ENCODE assay signal across 15 cellular contexts in the genomic region with DNA sequence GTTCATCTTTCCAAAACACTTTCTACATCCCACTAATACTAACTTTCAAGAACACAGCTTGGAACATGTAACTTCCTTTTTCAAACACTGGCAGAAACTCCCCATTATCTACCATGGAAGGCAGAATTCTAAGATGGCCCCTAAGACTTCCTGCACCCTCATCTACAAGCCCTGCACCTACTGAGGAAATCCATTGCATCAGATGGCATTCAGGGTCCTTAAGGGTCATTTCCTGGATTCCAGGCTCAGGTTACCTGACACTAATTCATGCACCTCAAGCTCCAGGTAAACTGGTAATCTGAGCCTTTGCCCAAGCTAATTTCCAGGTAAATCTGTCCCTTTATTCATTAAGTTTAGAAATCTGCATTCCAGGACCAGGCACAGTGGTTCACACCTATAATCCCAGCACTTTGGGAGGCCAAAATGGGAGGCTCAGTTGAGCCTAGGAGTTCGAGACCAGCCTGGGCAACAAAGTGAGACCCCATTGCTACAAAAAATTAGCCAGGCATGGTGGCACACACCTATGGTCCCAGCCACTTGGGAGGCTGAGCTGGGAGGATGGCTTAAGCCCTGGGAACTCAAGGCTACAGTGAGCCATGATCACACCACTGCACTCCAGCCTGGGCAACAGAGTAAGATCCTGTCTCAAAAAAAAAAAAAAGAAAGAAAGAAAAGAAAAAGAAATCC.
DNase-seq lines count a peak whose midpoint lies in the region; ATAC-seq and TF ChIP-seq lines count a peak whose summit lies in the region.
"Had no signal": no experiment of that assay in that cellular context is flagged by ENCODE, and none has a peak within 500 bp of the region (broad histone marks: within the 10 kb centered on the region; RNA-seq: fewer than 3 reads in every experiment).

No MANE protein-coding gene starts in this region.

- TF ChIP-seq CTCF in left ventricle myocardium inferior (IDR thresholded peaks at IDR 0.05; ENCODE audit: borderline replicate concordance): no peak
- no peak for TF ChIP-seq CTCF in ascending aorta (IDR thresholded peaks at IDR 0.05)
- no peak for TF ChIP-seq CTCF in tibial artery (IDR thresholded peaks at IDR 0.05)
- TF ChIP-seq CTCF in dorsolateral prefrontal cortex (IDR thresholded peaks at IDR 0.05 in 54 of 56, conservative IDR thresholded peaks at IDR 0.05 in 2 of 56; ENCODE audit: low read depth in 1 of 56, partially characterized antibody in 56 of 56): no peak

- H3K36me3 Mint-ChIP-seq in activated CD4-positive, alpha-beta T cell treated with anti-CD3 and anti-CD28 coated beads, Interleukin-2, amount 10 ng/mL, durations not matched to agents 24 days and 14 days (ENCODE audit: low read depth): no peaks in the 10 kb centered on the region
- H3K36me3 Mint-ChIP-seq: activated naive CD8-positive, alpha-beta T cell treated with anti-CD3 and anti-CD28 coated beads, Interleukin-2, amount 10 ng/mL, durations not matched to agents 7 days and 5 days had no signal

- H3K9me3 Mint-ChIP-seq in activated CD4-positive, alpha-beta T cell treated with anti-CD3 and anti-CD28 coated beads, Interleukin-2, amount 10 ng/mL, durations not matched to agents 24 days and 14 days: no peaks in the 10 kb centered on the region
- H3K9me3 Mint-ChIP-seq: activated CD4-positive, alpha-beta T cell treated with anti-CD3 and anti-CD28 coated beads, Interleukin-2, amount 10 ng/mL, durations not matched to agents 7 days and 5 days; activated naive CD8-positive, alpha-beta T cell treated with anti-CD3 and anti-CD28 coated beads, Interleukin-2, amount 10 ng/mL, durations not matched to agents 7 days and 5 days; endodermal cell had no signal

- intact Hi-C loops in left ventricle myocardium inferior (cut with micrococcal nuclease) (no loop called here), Right ventricle myocardium inferior (cut with DNase I) (loop anchor here (5.0 kb wide), 1 partner anchor 40 kb away; no protein-coding TSS in a partner anchor), ascending aorta (cut with DNase I) (loop anchor here (5.0 kb wide), 1 partner anchor 90 kb away; a partner anchor contains a TSS), tibial artery (cut with DNase I; ENCODE audit: low total_unique reads) (no loop called here), dorsolateral prefrontal cortex (cut with DNase I) (no loop called here)
- intact Hi-C loops in activated CD4-positive, alpha-beta T cell treated with anti-CD3 and anti-CD28 coated beads, Interleukin-2, amount 10 ng/mL, durations not matched to agents 24 days and 14 days (cut with micrococcal nuclease): no loop called here

- DNase-seq in left ventricle myocardium inferior (no peak), Right ventricle myocardium inferior (ENCODE audit: missing footprints) (no peak), ascending aorta (ENCODE audit: low spot score in 2 of 2) (no peak), kidney tubule cell (ENCODE audit: low spot score) (peak; percentile 20), tibial artery (no peak), DMS 273 (lab: John Stamatoyannopoulos, UW; ENCODE audit: unreplicated experiment) (no peak), dorsolateral prefrontal cortex (no peak)
- DNase-seq in activated CD4-positive, alpha-beta T cell treated with anti-CD3 and anti-CD28 coated beads, Interleukin-2, amount 10 ng/mL, durations not matched to agents 24 days and 14 days: no peak
- DNase-seq: activated CD4-positive, alpha-beta T cell treated with anti-CD3 and anti-CD28 coated beads, Interleukin-2, amount 10 ng/mL, durations not matched to agents 7 days and 5 days; activated naive CD8-positive, alpha-beta T cell treated with anti-CD3 and anti-CD28 coated beads, Interleukin-2, amount 10 ng/mL, durations not matched to agents 7 days and 5 days; CD4-positive, alpha-beta T cell; endodermal cell; NCI-H2081; NCI-H774 had no signal

- H3K4me1 ChIP-seq in left ventricle myocardium inferior: peaks cover 81% of the 10 kb centered on the region
- H3K4me1 ChIP-seq in ascending aorta: peaks cover 6 to 31% of the 10 kb centered on the region in 2 donors
- peaks cover 0 to 58% (median 42%) of the 10 kb centered on the region in 4 donors for H3K4me1 ChIP-seq in tibial artery
- H3K4me1 ChIP-seq: prostate gland had no signal

- no peak overlapping the region for H3K27ac Mint-ChIP-seq in activated CD4-positive, alpha-beta T cell treated with anti-CD3 and anti-CD28 coated beads, Interleukin-2, amount 10 ng/mL, durations not matched to agents 24 days and 14 days
- H3K27ac Mint-ChIP-seq: activated CD4-positive, alpha-beta T cell treated with anti-CD3 and anti-CD28 coated beads, Interleukin-2, amount 10 ng/mL, durations not matched to agents 7 days and 5 days; activated naive CD8-positive, alpha-beta T cell treated with anti-CD3 and anti-CD28 coated beads, Interleukin-2, amount 10 ng/mL, durations not matched to agents 7 days and 5 days; CD4-positive, alpha-beta T cell; endodermal cell had no signal

- H3K4me1 Mint-ChIP-seq in activated CD4-positive, alpha-beta T cell treated with anti-CD3 and anti-CD28 coated beads, Interleukin-2, amount 10 ng/mL, durations not matched to agents 24 days and 14 days: no peaks in the 10 kb centered on the region
- H3K4me1 Mint-ChIP-seq: activated CD4-positive, alpha-beta T cell treated with anti-CD3 and anti-CD28 coated beads, Interleukin-2, amount 10 ng/mL, durations not matched to agents 7 days and 5 days; activated naive CD8-positive, alpha-beta T cell treated with anti-CD3 and anti-CD28 coated beads, Interleukin-2, amount 10 ng/mL, durations not matched to agents 7 days and 5 days had no signal

- no peaks in the 10 kb centered on the region for H3K27me3 Mint-ChIP-seq in activated CD4-positive, alpha-beta T cell treated with anti-CD3 and anti-CD28 coated beads, Interleukin-2, amount 10 ng/mL, durations not matched to agents 24 days and 14 days
- H3K27me3 Mint-ChIP-seq: activated CD4-positive, alpha-beta T cell treated with anti-CD3 and anti-CD28 coated beads, Interleukin-2, amount 10 ng/mL, durations not matched to agents 7 days and 5 days; activated naive CD8-positive, alpha-beta T cell treated with anti-CD3 and anti-CD28 coated beads, Interleukin-2, amount 10 ng/mL, durations not matched to agents 7 days and 5 days; CD4-positive, alpha-beta T cell had no signal

- H3K4me3 Mint-ChIP-seq in activated CD4-positive, alpha-beta T cell treated with anti-CD3 and anti-CD28 coated beads, Interleukin-2, amount 10 ng/mL, durations not matched to agents 24 days and 14 days: no peak overlapping the region
- H3K4me3 Mint-ChIP-seq: activated CD4-positive, alpha-beta T cell treated with anti-CD3 and anti-CD28 coated beads, Interleukin-2, amount 10 ng/mL, durations not matched to agents 7 days and 5 days; activated naive CD8-positive, alpha-beta T cell treated with anti-CD3 and anti-CD28 coated beads, Interleukin-2, amount 10 ng/mL, durations not matched to agents 7 days and 5 days; CD4-positive, alpha-beta T cell; endodermal cell had no signal

- H3K36me3 ChIP-seq in left ventricle myocardium inferior (no peaks in the 10 kb centered on the region), ascending aorta (no peaks in the 10 kb centered on the region), tibial artery (no peaks in the 10 kb centered on the region)
- H3K36me3 ChIP-seq: prostate gland had no signal

- ATAC-seq in Right ventricle myocardium inferior: no peak

- H3K4me3 ChIP-seq in left ventricle myocardium inferior: no peak overlapping the region
- no peak overlapping the region for H3K4me3 ChIP-seq in ascending aorta
- H3K4me3 ChIP-seq in tibial artery: no peak overlapping the region
- no peak overlapping the region for H3K4me3 ChIP-seq in dorsolateral prefrontal cortex
- H3K4me3 ChIP-seq: prostate gland had no signal

- H3K9me3 ChIP-seq in left ventricle myocardium inferior (replicated peaks) (no peaks in the 10 kb centered on the region), ascending aorta (no peaks in the 10 kb centered on the region), tibial artery (no peaks in the 10 kb centered on the region)
- H3K9me3 ChIP-seq: prostate gland had no signal

- no peaks in the 10 kb centered on the region for H3K27me3 ChIP-seq in left ventricle myocardium inferior (ENCODE audit: low read depth)
- H3K27me3 ChIP-seq in ascending aorta: no peaks in the 10 kb centered on the region
- H3K27me3 ChIP-seq in tibial artery: no peaks in the 10 kb centered on the region
- no peaks in the 10 kb centered on the region for H3K27me3 ChIP-seq in dorsolateral prefrontal cortex

- H3K27ac ChIP-seq in left ventricle myocardium inferior (replicated peaks) (peak overlapping the region; percentile 74), ascending aorta (peak overlapping the region; percentile 61 to 64), tibial artery (peak overlapping the region; percentile 20 to 26), dorsolateral prefrontal cortex (no peak overlapping the region)
- H3K27ac ChIP-seq: prostate gland had no signal

Comparison
In these comparisons a context has a peak if more than half of its experiments do, and no peak if none do; other contexts are left out.
1. intact Hi-C loops: an anchor here in Right ventricle myocardium inferior (5.0 kb wide) and ascending aorta (5.0 kb wide); none called in left ventricle myocardium inferior, tibial artery, activated CD4-positive, alpha-beta T cell treated with anti-CD3 and anti-CD28 coated beads, Interleukin-2, amount 10 ng/mL, durations not matched to agents 24 days and 14 days and dorsolateral prefrontal cortex.
2. H3K27ac ChIP-seq: peak in left ventricle myocardium inferior (single experiment), ascending aorta (2 of 2) and tibial artery (2 of 2); none in dorsolateral prefrontal cortex (0 of 59).